Comparison of ENCODE assay signal across 11 cellular contexts in the genomic region with DNA sequence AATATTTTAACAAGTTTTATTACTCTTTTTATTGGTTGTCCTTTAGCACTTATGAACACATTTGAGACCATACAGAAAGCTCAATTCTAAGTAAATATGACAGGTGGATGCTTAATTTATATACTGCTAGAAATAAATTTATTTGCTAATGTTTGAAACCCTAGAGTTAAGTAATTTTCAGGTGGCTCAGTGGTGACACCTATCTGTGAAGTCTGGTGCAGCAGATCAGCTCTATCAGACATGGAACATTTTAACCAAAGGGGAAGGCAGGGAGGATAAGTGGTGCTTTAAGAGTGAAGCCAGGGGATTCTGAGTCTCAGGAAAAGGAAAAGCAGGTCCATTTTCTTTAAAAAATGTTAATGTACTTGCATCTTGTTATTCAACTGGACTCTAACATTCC.
DNase-seq lines count a peak whose midpoint lies in the region; ATAC-seq, FAIRE-seq and TF ChIP-seq lines count a peak whose summit lies in the region.
"Had no signal": no experiment of that assay in that cellular context is flagged by ENCODE, and none has a peak within 500 bp of the region (broad histone marks: within the 10 kb centered on the region; RNA-seq: fewer than 3 reads in every experiment).

No MANE protein-coding gene starts in this region.

- no peak overlapping the region for H2BK5ac ChIP-seq in mesenchymal stem cell (ENCODE audit: low read depth, low read length, poor library complexity, severe bottlenecking)

- H2BK120ac ChIP-seq in mesenchymal stem cell (ENCODE audit: low read depth, low read length): no peak overlapping the region

- H3K27me3 ChIP-seq in astrocyte (ENCODE audit: insufficient read depth, low read length) (peaks cover 3% of the 10 kb centered on the region), mesenchymal stem cell (ENCODE audit: control insufficient read depth in 1 of 2, insufficient read depth in 1 of 2, low read length in 2 of 2) (peaks cover 20 to 48% of the 10 kb centered on the region in 2 experiments)

- DNase-seq in NCI-H2227 (lab: John Stamatoyannopoulos, UW; ENCODE audit: unreplicated experiment): peak; percentile 10
- DNase-seq in NCI-H2227 treated with DMSO at 0.1 percent for 48 hours (lab: John Stamatoyannopoulos, UW): no peak
- no peak for DNase-seq in HFF-Myc (ENCODE audit: extremely low read depth, low read depth)
- no peak for DNase-seq in astrocyte (ENCODE audit: low read depth)
- peak; percentile 2 for DNase-seq in mesenchymal stem cell
- DNase-seq in stimulated activated CD4-positive, alpha-beta T cell treated with anti-CD3 and anti-CD28 coated beads, Interleukin-4, amount 100 ng/mL, for 4 hours: no peak
- no peak for DNase-seq in GM12891 (ENCODE audit: insufficient read length, low spot score)

- no peaks in the 10 kb centered on the region for H3K79me1 ChIP-seq in mesenchymal stem cell (replicated peaks; ENCODE audit: low read length, poor library complexity, severe bottlenecking)

- no peak overlapping the region for H2BK12ac ChIP-seq in mesenchymal stem cell (ENCODE audit: low read length in 2 of 2)

- H4K91ac ChIP-seq in mesenchymal stem cell (ENCODE audit: low read length): no peak overlapping the region

- H3K4me3 ChIP-seq in HFF-Myc (replicated peaks; ENCODE audit: low read depth, low read length): no peak overlapping the region
- H3K4me3 ChIP-seq in astrocyte (ENCODE audit: insufficient read depth, low read depth, low read length): no peak overlapping the region
- no peak overlapping the region for H3K4me3 ChIP-seq in mesenchymal stem cell (ENCODE audit: insufficient read depth in 1 of 2, low read depth in 1 of 2, low read length in 2 of 2)

- no peak overlapping the region for H4K8ac ChIP-seq in mesenchymal stem cell (ENCODE audit: low read length)

- H3K4me1 ChIP-seq in astrocyte (ENCODE audit: insufficient read depth, low read length): no peaks in the 10 kb centered on the region
- peaks cover 3% of the 10 kb centered on the region for H3K4me1 ChIP-seq in mesenchymal stem cell (ENCODE audit: control insufficient read depth, insufficient read depth, low read depth, low read length)
- H3K4me1 ChIP-seq: parathyroid adenoma had no signal

- H3K9me3 ChIP-seq in astrocyte (ENCODE audit: insufficient read depth, low read depth, low read length) (no peaks in the 10 kb centered on the region), mesenchymal stem cell (ENCODE audit: control insufficient read depth, low read length) (peaks cover 2% of the 10 kb centered on the region)

- H3K9me3 Mint-ChIP-seq in astrocyte (ENCODE audit: unreplicated experiment): peaks cover 3% of the 10 kb centered on the region

- H3K9ac ChIP-seq in astrocyte (ENCODE audit: low read length) (no peak overlapping the region), mesenchymal stem cell (ENCODE audit: low read length) (no peak overlapping the region)
- H3K9ac ChIP-seq: parathyroid adenoma had no signal

- no peaks in the 10 kb centered on the region for H4K20me1 ChIP-seq in astrocyte (ENCODE audit: insufficient read depth, low read length)

- no peak overlapping the region for H3K14ac ChIP-seq in mesenchymal stem cell (ENCODE audit: low read length in 2 of 2)

- no peak overlapping the region for H2BK15ac ChIP-seq in mesenchymal stem cell (ENCODE audit: low read depth, poor library complexity, severe bottlenecking)

- H3K4me1 Mint-ChIP-seq in astrocyte (ENCODE audit: low read depth, unreplicated experiment): peaks cover 3% of the 10 kb centered on the region

- H3K36me3 Mint-ChIP-seq in astrocyte (ENCODE audit: low read depth, unreplicated experiment): no peaks in the 10 kb centered on the region

- no peak overlapping the region for H3K4me2 ChIP-seq in astrocyte (ENCODE audit: low read length)
- no peak overlapping the region for H3K4me2 ChIP-seq in mesenchymal stem cell (ENCODE audit: low read length, poor library complexity, severe bottlenecking)

- H3K36me3 ChIP-seq in astrocyte (ENCODE audit: insufficient read depth, low read length) (no peaks in the 10 kb centered on the region), mesenchymal stem cell (ENCODE audit: control insufficient read depth in 1 of 2, insufficient read depth in 2 of 2, low read depth in 1 of 2, low read length in 2 of 2) (no peaks in the 10 kb centered on the region)

- no peak overlapping the region for H3K18ac ChIP-seq in mesenchymal stem cell (ENCODE audit: low read depth in 1 of 2, low read length in 2 of 2)

- no peak overlapping the region for H3K4me3 Mint-ChIP-seq in astrocyte (ENCODE audit: unreplicated experiment)

- H3K23ac ChIP-seq in mesenchymal stem cell (ENCODE audit: low read length in 2 of 2): no peak overlapping the region

- H3K79me2 ChIP-seq in astrocyte (ENCODE audit: insufficient read depth, low read length): no peaks in the 10 kb centered on the region
- H3K79me2 ChIP-seq: parathyroid adenoma had no signal

- H2AFZ ChIP-seq in astrocyte (ENCODE audit: low read depth, low read length) (no peak overlapping the region), mesenchymal stem cell (ENCODE audit: low read depth, low read length) (no peak overlapping the region)
- H2AFZ ChIP-seq: parathyroid adenoma had no signal

- no peak for ATAC-seq in GM21390 (IDR thresholded peaks at IDR 0.05; ENCODE audit: unreplicated experiment)

- TF ChIP-seq POLR2A in GM12891 (IDR thresholded peaks at IDR 0.05; ENCODE audit: low read depth, low read length): no peak

- H3K27ac Mint-ChIP-seq in astrocyte (ENCODE audit: unreplicated experiment): no peak overlapping the region

- H3K27ac ChIP-seq in astrocyte (ENCODE audit: low read depth, low read length) (no peak overlapping the region), mesenchymal stem cell (ENCODE audit: low read length, poor library complexity, severe bottlenecking) (no peak overlapping the region)
- H3K27ac ChIP-seq: parathyroid adenoma had no signal

- H3K27me3 Mint-ChIP-seq in astrocyte (ENCODE audit: low read depth, unreplicated experiment): peaks cover 28% of the 10 kb centered on the region

- FAIRE-seq in astrocyte (lab: Jason Lieb, UNC): no peak
- FAIRE-seq in GM12891 (lab: Jason Lieb, UNC): no peak
- FAIRE-seq: frontal cortex, RCC 7860 had no signal

- no peak overlapping the region for H3K4ac ChIP-seq in mesenchymal stem cell (ENCODE audit: low read depth in 1 of 2, low read length in 2 of 2)

- TF ChIP-seq CTCF in HFF-Myc (IDR thresholded peaks at IDR 0.05; ENCODE audit: low read depth, low read length, missing control alignments) (peak; percentile 61), astrocyte (IDR thresholded peaks at IDR 0.05; ENCODE audit: insufficient read depth, low read depth, low read length) (peak; percentile 42)

- no peak overlapping the region for H2AK5ac ChIP-seq in mesenchymal stem cell (ENCODE audit: low read length, severe bottlenecking)

TF ChIP-seq in GM12891, 5 proteins besides CTCF, POLR2A, EP300 and RAD21:
- TF ChIP-seq TAF1 (IDR thresholded peaks at IDR 0.05; ENCODE audit: low read depth, low read length) (no peak), POLR2AphosphoS5 (IDR thresholded peaks at IDR 0.05; ENCODE audit: low read depth, low read length) (no peak), PAX5 (IDR thresholded peaks at IDR 0.05; ENCODE audit: insufficient read depth, low read length, severe bottlenecking) (no peak)

Comparison
In these comparisons a context has a peak if more than half of its experiments do, and no peak if none do; other contexts are left out.
1. DNase-seq: peak in NCI-H2227 (single experiment) and mesenchymal stem cell (single experiment); none in NCI-H2227 treated with DMSO at 0.1 percent for 48 hours (single experiment), HFF-Myc (single experiment), astrocyte (single experiment), stimulated activated CD4-positive, alpha-beta T cell treated with anti-CD3 and anti-CD28 coated beads, Interleukin-4, amount 100 ng/mL, for 4 hours (0 of 2) and GM12891 (single experiment).